23 cellular contexts compared by ENCODE assay signal in the genomic region with DNA sequence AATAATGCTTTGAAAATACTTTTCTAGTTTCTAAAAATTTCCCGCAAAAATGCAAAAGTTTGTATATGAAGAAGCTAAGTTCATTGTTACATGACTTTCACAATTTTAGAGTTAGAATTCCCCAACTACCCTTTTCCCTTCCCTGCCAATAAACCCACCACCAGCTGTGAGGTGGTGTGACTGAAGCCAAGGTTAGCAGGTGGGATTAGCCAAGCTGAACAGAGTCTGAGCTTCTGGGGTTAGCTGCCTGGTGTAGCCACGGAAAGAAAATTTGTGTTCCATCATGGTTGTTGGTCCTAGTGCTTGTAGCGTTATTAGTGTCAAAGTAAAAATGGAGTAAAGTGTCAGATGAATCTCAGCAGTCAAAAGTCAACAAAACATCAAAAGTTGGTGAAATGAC.
A peak's percentile ranks its signal among the peaks of the same experiment; 100 is the strongest.
DNase-seq lines count a peak whose midpoint lies in the region; ATAC-seq, FAIRE-seq and TF ChIP-seq lines count a peak whose summit lies in the region.
"Had no signal": no experiment of that assay in that cellular context is flagged by ENCODE, and none has a peak within 500 bp of the region (broad histone marks: within the 10 kb centered on the region; RNA-seq: fewer than 3 reads in every experiment).

No MANE protein-coding gene starts in this region.

- no peaks in the 10 kb centered on the region for H4K20me1 ChIP-seq in BLaER1

- H3K27me3 ChIP-seq in BLaER1 (no peaks in the 10 kb centered on the region), WERI-Rb-1 (ENCODE audit: insufficient read depth, low read depth, severe bottlenecking) (no peaks in the 10 kb centered on the region), pancreas (no peaks in the 10 kb centered on the region)
- H3K27me3 ChIP-seq: SJCRH30 had no signal

- no peak for FAIRE-seq in pancreas (lab: Jason Lieb, UNC)
- FAIRE-seq: A204.1, HepG2 had no signal

- intact Hi-C loops in pancreas (cut with DNase I) = no loop called here
- intact Hi-C loops in left cardiac atrium (cut with DNase I) = no loop called here

- no peaks in the 10 kb centered on the region for H3K9me3 ChIP-seq in BLaER1
- H3K9me3 ChIP-seq in WERI-Rb-1 (ENCODE audit: severe bottlenecking) = no peaks in the 10 kb centered on the region
- no peaks in the 10 kb centered on the region for H3K9me3 ChIP-seq in pancreas
- H3K9me3 ChIP-seq: SJCRH30 had no signal

- peak; percentile 71 for DNase-seq in NCI-H1092 (lab: John Stamatoyannopoulos, UW)
- peak; percentile 51 for DNase-seq in WERI-Rb-1
- no peak for DNase-seq in pancreas
- no peak for DNase-seq in left cardiac atrium
- DNase-seq: C1 segment of cervical spinal cord; CD8-positive, alpha-beta T cell; DMS 273 treated with DMSO at 0.1 percent for 48 hours; H9; Karpas-422; NCI-H1694 treated with DMSO at 0.1 percent for 48 hours; NCI-H2227 treated with DMSO at 0.1 percent for 48 hours; NCI-H526 treated with DMSO at 0.1 percent for 48 hours; PC-9; SJCRH30; T-helper 2 cell had no signal

- H3K4me3 ChIP-seq in BLaER1 (no peak overlapping the region), WERI-Rb-1 (ENCODE audit: low read depth, low read length) (no peak overlapping the region), pancreas (no peak overlapping the region)
- H3K4me3 ChIP-seq: GM23338, PC-9, SJCRH30 had no signal

- no peak overlapping the region for H3K27ac ChIP-seq in BLaER1
- H3K27ac ChIP-seq in WERI-Rb-1 = no peak overlapping the region
- no peak overlapping the region for H3K27ac ChIP-seq in pancreas
- H3K27ac ChIP-seq: PC-9, SJCRH30 had no signal

- TF ChIP-seq CTCF in WERI-Rb-1 (IDR thresholded peaks at IDR 0.05; ENCODE audit: low read depth, low read length) (no peak), pancreas (IDR thresholded peaks at IDR 0.05) (no peak)

- ATAC-seq in GM18870 (IDR thresholded peaks at IDR 0.05; ENCODE audit: unreplicated experiment) = peak; percentile 63
- ATAC-seq in HG03460 (IDR thresholded peaks at IDR 0.05; ENCODE audit: unreplicated experiment) = no peak
- no peak for ATAC-seq in pancreas
- no peak for ATAC-seq in left cardiac atrium
- ATAC-seq: CD8-positive, alpha-beta T cell; GM23338; HepG2; Right ventricle myocardium inferior; SK-N-SH treated with all-trans-retinoic acid at 6 μM for 48 hours had no signal

- no peak overlapping the region for H3K9ac ChIP-seq in BLaER1

- H3K36me3 ChIP-seq in BLaER1 (no peaks in the 10 kb centered on the region), WERI-Rb-1 (no peaks in the 10 kb centered on the region), pancreas (no peaks in the 10 kb centered on the region)
- H3K36me3 ChIP-seq: SJCRH30 had no signal

- peak overlapping the region; percentile 46 for H3K4me2 ChIP-seq in BLaER1
- H3K4me2 ChIP-seq: GM23338, PC-9 had no signal

- H3K4me1 ChIP-seq in BLaER1 (peaks cover 16% of the 10 kb centered on the region), pancreas (no peaks in the 10 kb centered on the region)
- H3K4me1 ChIP-seq: SJCRH30 had no signal

- WGBS in pancreas, 2 donors = 65 to 75% methylated on average over 3 of the region's 3 CpGs

Comparison
In these comparisons a context has a peak if more than half of its experiments do, and no peak if none do; other contexts are left out.
1. DNase-seq: peak in NCI-H1092 (single experiment) and WERI-Rb-1 (single experiment); none in pancreas (0 of 6) and left cardiac atrium (single experiment).